In the genomic region with DNA sequence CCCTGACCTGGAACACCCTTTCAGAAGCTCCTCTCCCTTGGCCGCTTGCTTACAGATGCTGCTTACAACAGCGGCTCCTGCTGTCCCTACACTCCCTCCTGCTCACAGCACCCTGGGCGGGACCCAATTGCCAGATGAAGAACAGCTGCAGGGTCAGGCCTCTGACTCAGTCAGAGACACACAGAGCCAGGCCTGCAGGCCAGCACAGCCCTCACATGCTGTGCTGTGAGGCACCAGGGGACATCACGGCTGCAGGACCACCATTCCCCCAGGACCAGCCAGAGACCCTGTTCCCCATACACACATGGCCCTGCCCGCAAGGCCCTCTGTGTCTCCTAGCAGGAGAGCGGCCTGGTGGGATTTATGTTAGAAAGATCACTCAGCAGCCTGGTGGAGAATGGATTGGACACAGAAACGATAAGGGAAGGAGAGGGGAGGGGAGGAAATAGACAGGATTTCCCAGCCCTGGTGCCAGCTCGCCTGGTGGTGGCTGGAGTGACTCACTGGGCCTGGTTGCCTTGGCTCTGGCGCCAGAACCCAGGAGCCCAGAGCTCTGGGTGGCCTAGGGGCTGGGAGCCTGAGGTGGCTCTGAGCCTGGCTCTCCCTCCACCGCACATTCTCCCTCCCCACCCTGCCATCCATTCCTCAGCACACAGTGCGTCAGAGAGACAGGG, we compare ENCODE assay signal across 1 cellular context.
A peak's percentile ranks its signal among the peaks of the same experiment; 100 is the strongest.
TF ChIP-seq lines count a peak whose summit lies in the region.

No MANE protein-coding gene starts in this region.

TF ChIP-seq in HepG2, 621 proteins besides CTCF, POLR2A, EP300 and RAD21:
- peak; percentile 39; the same call in 1 of the 2 replicates for TF ChIP-seq ZFX (CRISPR knock-in tag; IDR thresholded peaks at IDR 0.05; ENCODE audit: low read depth)
- TF ChIP-seq, protein P1, sequence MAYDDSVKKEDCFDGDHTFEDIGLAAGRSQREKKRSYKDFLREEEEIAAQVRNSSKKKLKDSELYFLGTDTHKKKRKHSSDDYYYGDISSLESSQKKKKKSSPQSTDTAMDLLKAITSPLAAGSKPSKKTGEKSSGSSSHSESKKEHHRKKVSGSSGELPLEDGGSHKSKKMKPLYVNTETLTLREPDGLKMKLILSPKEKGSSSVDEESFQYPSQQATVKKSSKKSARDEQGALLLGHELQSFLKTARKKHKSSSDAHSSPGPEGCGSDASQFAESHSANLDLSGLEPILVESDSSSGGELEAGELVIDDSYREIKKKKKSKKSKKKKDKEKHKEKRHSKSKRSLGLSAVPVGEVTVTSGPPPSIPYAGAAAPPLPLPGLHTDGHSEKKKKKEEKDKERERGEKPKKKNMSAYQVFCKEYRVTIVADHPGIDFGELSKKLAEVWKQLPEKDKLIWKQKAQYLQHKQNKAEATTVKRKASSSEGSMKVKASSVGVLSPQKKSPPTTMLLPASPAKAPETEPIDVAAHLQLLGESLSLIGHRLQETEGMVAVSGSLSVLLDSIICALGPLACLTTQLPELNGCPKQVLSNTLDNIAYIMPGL (CRISPR knock-in tag; IDR thresholded peaks at IDR 0.05; ENCODE audit: borderline replicate concordance in 1 of 2, low read depth in 1 of 2) = 0 out of 4 replicates have a peak, but pooled peaks of 1 of the 2 experiments have one; percentile 31
- peak; percentile 46 for TF ChIP-seq STAG1 (CRISPR knock-in tag; IDR thresholded peaks at IDR 0.05)
- TF ChIP-seq CHCHD3 (CRISPR knock-in tag; IDR thresholded peaks at IDR 0.05) = no peak
- TF ChIP-seq XBP1 (CRISPR knock-in tag; IDR thresholded peaks at IDR 0.05) = no peak
- TF ChIP-seq, protein P2, sequence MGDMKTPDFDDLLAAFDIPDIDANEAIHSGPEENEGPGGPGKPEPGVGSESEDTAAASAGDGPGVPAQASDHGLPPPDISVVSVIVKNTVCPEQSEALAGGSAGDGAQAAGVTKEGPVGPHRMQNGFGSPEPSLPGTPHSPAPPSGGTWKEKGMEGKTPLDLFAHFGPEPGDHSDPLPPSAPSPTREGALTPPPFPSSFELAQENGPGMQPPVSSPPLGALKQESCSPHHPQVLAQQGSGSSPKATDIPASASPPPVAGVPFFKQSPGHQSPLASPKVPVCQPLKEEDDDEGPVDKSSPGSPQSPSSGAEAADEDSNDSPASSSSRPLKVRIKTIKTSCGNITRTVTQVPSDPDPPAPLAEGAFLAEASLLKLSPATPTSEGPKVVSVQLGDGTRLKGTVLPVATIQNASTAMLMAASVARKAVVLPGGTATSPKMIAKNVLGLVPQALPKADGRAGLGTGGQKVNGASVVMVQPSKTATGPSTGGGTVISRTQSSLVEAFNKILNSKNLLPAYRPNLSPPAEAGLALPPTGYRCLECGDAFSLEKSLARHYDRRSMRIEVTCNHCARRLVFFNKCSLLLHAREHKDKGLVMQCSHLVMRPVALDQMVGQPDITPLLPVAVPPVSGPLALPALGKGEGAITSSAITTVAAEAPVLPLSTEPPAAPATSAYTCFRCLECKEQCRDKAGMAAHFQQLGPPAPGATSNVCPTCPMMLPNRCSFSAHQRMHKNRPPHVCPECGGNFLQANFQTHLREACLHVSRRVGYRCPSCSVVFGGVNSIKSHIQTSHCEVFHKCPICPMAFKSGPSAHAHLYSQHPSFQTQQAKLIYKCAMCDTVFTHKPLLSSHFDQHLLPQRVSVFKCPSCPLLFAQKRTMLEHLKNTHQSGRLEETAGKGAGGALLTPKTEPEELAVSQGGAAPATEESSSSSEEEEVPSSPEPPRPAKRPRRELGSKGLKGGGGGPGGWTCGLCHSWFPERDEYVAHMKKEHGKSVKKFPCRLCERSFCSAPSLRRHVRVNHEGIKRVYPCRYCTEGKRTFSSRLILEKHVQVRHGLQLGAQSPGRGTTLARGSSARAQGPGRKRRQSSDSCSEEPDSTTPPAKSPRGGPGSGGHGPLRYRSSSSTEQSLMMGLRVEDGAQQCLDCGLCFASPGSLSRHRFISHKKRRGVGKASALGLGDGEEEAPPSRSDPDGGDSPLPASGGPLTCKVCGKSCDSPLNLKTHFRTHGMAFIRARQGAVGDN (CRISPR knock-in tag; IDR thresholded peaks at IDR 0.05) = peak; percentile 15; the same call in 1 of the 2 replicates
- TF ChIP-seq, protein P3, sequence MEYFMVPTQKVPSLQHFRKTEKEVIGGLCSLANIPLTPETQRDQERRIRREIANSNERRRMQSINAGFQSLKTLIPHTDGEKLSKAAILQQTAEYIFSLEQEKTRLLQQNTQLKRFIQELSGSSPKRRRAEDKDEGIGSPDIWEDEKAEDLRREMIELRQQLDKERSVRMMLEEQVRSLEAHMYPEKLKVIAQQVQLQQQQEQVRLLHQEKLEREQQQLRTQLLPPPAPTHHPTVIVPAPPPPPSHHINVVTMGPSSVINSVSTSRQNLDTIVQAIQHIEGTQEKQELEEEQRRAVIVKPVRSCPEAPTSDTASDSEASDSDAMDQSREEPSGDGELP (IDR thresholded peaks at IDR 0.05; ENCODE audit: borderline replicate concordance, low read depth) = peak; percentile 38; the same call in 1 of the 2 replicates
- TF ChIP-seq SAP130 (CRISPR knock-in tag; IDR thresholded peaks at IDR 0.05; ENCODE audit: low read depth) = 0 out of 2 replicates have a peak, but pooled peaks have one; percentile 21
